ENCODE assay signal across 1 cellular context in genomic region chr15:83571820-83572707, GRCh38.
TF ChIP-seq lines count a peak whose summit lies in the region.

No MANE protein-coding gene starts in this region.

TF ChIP-seq in Ishikawa, 13 proteins besides CTCF, POLR2A, EP300 and RAD21 (continued from another document):
- no peak for TF ChIP-seq REST (IDR thresholded peaks at IDR 0.05; ENCODE audit: low read depth)
- no peak for TF ChIP-seq TEAD4 (IDR thresholded peaks at IDR 0.05)
- TF ChIP-seq CEBPB (IDR thresholded peaks at IDR 0.05) = no peak
- no peak for TF ChIP-seq TAF1 (IDR thresholded peaks at IDR 0.05; ENCODE audit: low read depth)
- no peak for TF ChIP-seq MAX (IDR thresholded peaks at IDR 0.05)
- no peak for TF ChIP-seq NFIC (IDR thresholded peaks at IDR 0.05)
- no peak for TF ChIP-seq USF1 (IDR thresholded peaks at IDR 0.05)
